ENCODE assay signal across 13 cellular contexts in genomic region chr2:223585691-223586090, GRCh38. TPM values are rescaled to one million over a fixed set of nuclear protein-coding genes. Genes with fewer than 3 reads are reported as not detected.
DNase-seq lines count a peak whose midpoint lies in the region; ATAC-seq and TF ChIP-seq lines count a peak whose summit lies in the region.
"Had no signal": no experiment of that assay in that cellular context is flagged by ENCODE, and none has a peak within 500 bp of the region (broad histone marks: within the 10 kb centered on the region; RNA-seq: fewer than 3 reads in every experiment).

No MANE protein-coding gene starts in this region.

- H3K27me3 ChIP-seq in hepatocyte, result no peaks in the 10 kb centered on the region
- H3K27me3 ChIP-seq in transverse colon, result no peaks in the 10 kb centered on the region

- H3K4me3 ChIP-seq in hepatocyte, result no peak overlapping the region
- H3K4me3 ChIP-seq in transverse colon, result no peak overlapping the region

- H2AFZ ChIP-seq in hepatocyte, result no peak overlapping the region
- H2AFZ ChIP-seq: parathyroid adenoma had no signal

- 63% methylated on average over 4 of the region's 4 CpGs for WGBS in hepatocyte (ENCODE audit: low lambda C conversion rate, missing lambda C conversion rate)
- 36 to 39% methylated on average over 4 of the region's 4 CpGs for WGBS in transverse colon (ENCODE audit: low coverage in 1 of 2), 2 donors

- CTCF ChIA-PET in RWPE1 (lab: Yijun Ruan, JAX), result no interaction called here

- H3K4me1 ChIP-seq in hepatocyte (ENCODE audit: insufficient read depth) (no peaks in the 10 kb centered on the region), transverse colon (no peaks in the 10 kb centered on the region)
- H3K4me1 ChIP-seq: parathyroid adenoma had no signal

- in situ Hi-C loops in transverse colon (cut with MboI; ENCODE audit: low pct_ligation_motif_present in 1 of 4, low pct_unique_long_range_greater_than_20kb in 1 of 4, low sequenced_read_pairs in 3 of 4), result loop anchor here in 1 of 4 donors (25.0 kb wide), 1 partner anchor 623 kb away; no protein-coding TSS in a partner anchor

- no peak for TF ChIP-seq EP300 in transverse colon (IDR thresholded peaks at IDR 0.05; ENCODE audit: low read depth)

- no peak overlapping the region for H3K4me2 ChIP-seq in hepatocyte

- DNase-seq in DMS153 (lab: John Stamatoyannopoulos, UW), result peak; percentile 84
- peak; percentile 38 for DNase-seq in NCI-H1694 treated with DMSO at 0.1 percent for 48 hours (lab: John Stamatoyannopoulos, UW)
- peak; percentile 8 for DNase-seq in RWPE1 (ENCODE audit: low spot score)
- peak; percentile 47 for DNase-seq in hepatocyte (ENCODE audit: low spot score)
- DNase-seq in stimulated activated CD4-positive, alpha-beta T cell treated with anti-CD3 and anti-CD28 coated beads, Interleukin-4, amount 100 ng/mL, for 24 hours, result no peak
- no peak for DNase-seq in activated CD8-positive, alpha-beta memory T cell treated with anti-CD3 and anti-CD28 coated beads, Interleukin-2, amount 50 U/mL, for 4 hours
- no peak for DNase-seq in transverse colon
- DNase-seq: activated B cell treated with CpG ODN at 0.5 μM for 24 hours; activated effector memory CD4-positive, alpha-beta T cell treated with anti-CD3 and anti-CD28 coated beads, Interleukin-2, amount 50 U/mL, for 16 hours; CD4-positive, CD25-positive, alpha-beta regulatory T cell; effector CD8-positive, alpha-beta T cell had no signal

- no peaks in the 10 kb centered on the region for H3K9me2 ChIP-seq in hepatocyte (replicated peaks; ENCODE audit: insufficient read depth)

- ATAC-seq in GM21717 (IDR thresholded peaks at IDR 0.05; ENCODE audit: unreplicated experiment), result no peak

- POLR2A ChIA-PET in RWPE1 (lab: Yijun Ruan, JAX; ENCODE audit: low non-redundant PET), result no interaction called here

- no peaks in the 10 kb centered on the region for H3K9me3 ChIP-seq in hepatocyte (ENCODE audit: low read depth)
- H3K9me3 ChIP-seq in transverse colon, result no peaks in the 10 kb centered on the region

- H3K79me2 ChIP-seq in hepatocyte, result no peaks in the 10 kb centered on the region
- H3K79me2 ChIP-seq: parathyroid adenoma had no signal

- H4K20me1 ChIP-seq in hepatocyte (ENCODE audit: insufficient read depth, poor library complexity, severe bottlenecking), result no peaks in the 10 kb centered on the region

- H3K27ac ChIP-seq in RWPE1 (no peak overlapping the region), hepatocyte (no peak overlapping the region), transverse colon (no peak overlapping the region)
- H3K27ac ChIP-seq: parathyroid adenoma had no signal

- intact Hi-C loops in transverse colon (cut with DNase I; ENCODE audit: low total_unique reads), result no loop called here

- no peak for TF ChIP-seq POLR2A in transverse colon (IDR thresholded peaks at IDR 0.05)

- TF ChIP-seq CTCF in RWPE1 (conservative IDR thresholded peaks at IDR 0.05; ENCODE audit: low read depth), result no peak
- no peak for TF ChIP-seq CTCF in hepatocyte (IDR thresholded peaks at IDR 0.05; ENCODE audit: poor library complexity)
- no peak for TF ChIP-seq CTCF in transverse colon (IDR thresholded peaks at IDR 0.05)

- H3K36me3 ChIP-seq in hepatocyte (replicated peaks; ENCODE audit: insufficient read depth, low read depth) (no peaks in the 10 kb centered on the region), transverse colon (no peaks in the 10 kb centered on the region)

RNA-seq across cellular contexts. Expression of gene SCG2, which starts 16.5 kb away (rescaled TPM):
- total RNA-seq in hepatocyte, result 14.0 and 14.2 TPM in 2 replicates
- 21.8 and 23.0 TPM in 2 replicates for polyA plus RNA-seq in hepatocyte
- 1 to 10 TPM in 3 of 4 donors, under 1 TPM in 1; 0.37 to 9.6 (median 4.5) TPM for total RNA-seq in transverse colon
- total RNA-seq: CD4-positive, CD25-positive, alpha-beta regulatory T cell had no signal
- polyA plus RNA-seq: CD4-positive, CD25-positive, alpha-beta regulatory T cell had no signal

Comparison
In these comparisons a context has a peak if more than half of its experiments do, and no peak if none do; other contexts are left out.
1. DNase-seq: peak in DMS153 (single experiment), NCI-H1694 treated with DMSO at 0.1 percent for 48 hours (single experiment), RWPE1 (single experiment) and hepatocyte (single experiment); none in stimulated activated CD4-positive, alpha-beta T cell treated with anti-CD3 and anti-CD28 coated beads, Interleukin-4, amount 100 ng/mL, for 24 hours (single experiment), activated CD8-positive, alpha-beta memory T cell treated with anti-CD3 and anti-CD28 coated beads, Interleukin-2, amount 50 U/mL, for 4 hours (single experiment) and transverse colon (single experiment).